20 cellular contexts compared by ENCODE assay signal in genomic region chr6:163866192-163866591, GRCh38.
"Had no signal": no experiment of that assay in that cellular context is flagged by ENCODE, and none has a peak within 500 bp of the region (broad histone marks: within the 10 kb centered on the region; RNA-seq: fewer than 3 reads in every experiment).

No MANE protein-coding gene starts in this region.

- H3K4me1 ChIP-seq: adrenal gland, esophagus squamous epithelium, left lung, prostate gland, tibial nerve, uterus had no signal

- H3K9me3 Mint-ChIP-seq: neural crest cell; stimulated activated naive CD8-positive, alpha-beta T cell treated with anti-CD3 and anti-CD28 coated beads, Interleukin-15, Interleukin-2, amounts not matched to agents 100 ng/mL and 50 ng/mL, for 24 hours had no signal

- H3K27ac Mint-ChIP-seq: activated naive CD4-positive, alpha-beta T cell treated with anti-CD3 and anti-CD28 coated beads, Interleukin-2, amount 50 U/mL, for 72 hours; naive B cell; stimulated activated naive CD8-positive, alpha-beta T cell treated with anti-CD3 and anti-CD28 coated beads, Interleukin-15, Interleukin-2, amounts not matched to agents 100 ng/mL and 50 ng/mL, for 24 hours had no signal

- H3K27me3 ChIP-seq: adrenal gland, left lung, tibial nerve, uterus had no signal

- H3K36me3 ChIP-seq: adrenal gland, esophagus squamous epithelium, left lung, prostate gland, tibial nerve, uterus had no signal

- H3K4me3 Mint-ChIP-seq: naive B cell; neural crest cell; stimulated activated naive CD8-positive, alpha-beta T cell treated with anti-CD3 and anti-CD28 coated beads, Interleukin-15, Interleukin-2, amounts not matched to agents 100 ng/mL and 50 ng/mL, for 24 hours had no signal

- H3K27ac ChIP-seq: adrenal gland, esophagus squamous epithelium, left lung, prostate gland, skin epidermis, tibial nerve, uterus had no signal

- H3K9me3 ChIP-seq: adrenal gland, esophagus squamous epithelium, left lung, prostate gland, tibial nerve, uterus had no signal

- H3K4me3 ChIP-seq: adrenal gland, esophagus squamous epithelium, left lung, prostate gland, skin epidermis, tibial nerve, uterus had no signal

- ATAC-seq: activated naive CD4-positive, alpha-beta T cell treated with anti-CD3 and anti-CD28 coated beads, Interleukin-2, amount 50 U/mL, for 72 hours; left lung had no signal

- H3K36me3 Mint-ChIP-seq: activated naive CD4-positive, alpha-beta T cell treated with anti-CD3 and anti-CD28 coated beads, Interleukin-2, amount 50 U/mL, for 72 hours; naive B cell had no signal

- DNase-seq: activated CD4-positive, CD25-positive, alpha-beta regulatory T cell treated with anti-CD3 and anti-CD28 coated beads, Interleukin-2, amount 50 U/mL, for 72 hours; activated CD8-positive, alpha-beta memory T cell treated with anti-CD3 and anti-CD28 coated beads for 24 hours; activated CD8-positive, alpha-beta memory T cell treated with anti-CD3 and anti-CD28 coated beads, Interleukin-2, amount 50 U/mL, for 48 hours; activated gamma-delta T cell; adrenal gland; effector CD4-positive, alpha-beta T cell; esophagus squamous epithelium; hippocampal formation; naive B cell; stimulated activated CD4-positive, alpha-beta T cell treated with anti-CD3 and anti-CD28 coated beads, Interleukin-15, amount 100 ng/mL, for 24 hours; stimulated activated CD4-positive, alpha-beta T cell treated with anti-CD3 and anti-CD28 coated beads, Interleukin-2, amount 100 ng/mL, for 48 hours; T1000; uterus had no signal
